ENCODE assay signal across 33 cellular contexts in genomic region chr5:122599000-122599399, GRCh38.
"Had no signal": no experiment of that assay in that cellular context is flagged by ENCODE, and none has a peak within 500 bp of the region (broad histone marks: within the 10 kb centered on the region; RNA-seq: fewer than 3 reads in every experiment).

No MANE protein-coding gene starts in this region.

- DNase-seq: activated CD4-positive, alpha-beta memory T cell treated with anti-CD3 and anti-CD28 coated beads, Interleukin-2, amount 10 ng/mL, durations not matched to agents 7 days and 5 days; activated CD4-positive, alpha-beta T cell treated with anti-CD3 and anti-CD28 coated beads for 1 hour; activated CD4-positive, alpha-beta T cell treated with anti-CD3 and anti-CD28 coated beads for 36 hours; activated CD4-positive, alpha-beta T cell treated with anti-CD3 and anti-CD28 coated beads for 48 hours; activated CD4-positive, alpha-beta T cell treated with anti-CD3 and anti-CD28 coated beads, Interleukin-2, amount 10 ng/mL, durations not matched to agents 7 days and 5 days; activated CD4-positive, alpha-beta T cell treated with anti-CD3 and anti-CD28 coated beads, Interleukin-2, amount 50 U/mL, for 48 hours; activated CD4-positive, CD25-positive, alpha-beta regulatory T cell; activated CD8-positive, alpha-beta memory T cell treated with anti-CD3 and anti-CD28 coated beads for 24 hours; activated CD8-positive, alpha-beta memory T cell treated with anti-CD3 and anti-CD28 coated beads, Interleukin-2, amount 10 ng/mL, durations not matched to agents 7 days and 5 days; activated CD8-positive, alpha-beta memory T cell treated with anti-CD3 and anti-CD28 coated beads, Interleukin-2, amount 50 U/mL, for 48 hours; activated CD8-positive, alpha-beta T cell treated with anti-CD3 and anti-CD28 coated beads, Interleukin-2, amount 10 ng/mL, durations not matched to agents 7 days and 5 days; activated effector memory CD4-positive, alpha-beta T cell treated with anti-CD3 and anti-CD28 coated beads, Interleukin-2, amount 50 U/mL, for 16 hours; activated gamma-delta T cell treated with Interleukin-2 at 50 U/mL for 16 hours; activated naive CD4-positive, alpha-beta T cell; activated naive CD4-positive, alpha-beta T cell treated with anti-CD3 and anti-CD28 coated beads for 36 hours; activated naive CD4-positive, alpha-beta T cell treated with anti-CD3 and anti-CD28 coated beads, Interleukin-2, amount 50 U/mL, for 16 hours; activated naive CD8-positive, alpha-beta T cell treated with anti-CD3 and anti-CD28 coated beads for 36 hours; activated T-cell treated with anti-CD3 and anti-CD28 coated beads, Interleukin-2, amount 50 U/mL, for 24 hours; activated T-cell treated with anti-CD3 and anti-CD28 coated beads, Interleukin-2, amount 50 U/mL, for 48 hours; adrenal gland; amniotic stem cell; aorta; body of pancreas; brain microvascular endothelial cell; central memory CD4-positive, alpha-beta T cell; T-helper 2 cell; T-helper 9 cell had no signal

- H3K27me3 Mint-ChIP-seq: activated CD4-positive, alpha-beta memory T cell treated with anti-CD3 and anti-CD28 coated beads, Interleukin-2, amount 10 ng/mL, durations not matched to agents 7 days and 5 days; activated CD4-positive, alpha-beta T cell treated with anti-CD3 and anti-CD28 coated beads for 36 hours; activated CD4-positive, alpha-beta T cell treated with anti-CD3 and anti-CD28 coated beads, Interleukin-2, amount 10 ng/mL, durations not matched to agents 7 days and 5 days; activated CD8-positive, alpha-beta memory T cell treated with anti-CD3 and anti-CD28 coated beads, Interleukin-2, amount 10 ng/mL, durations not matched to agents 7 days and 5 days had no signal

- H3K4me1 Mint-ChIP-seq: activated CD4-positive, alpha-beta memory T cell treated with anti-CD3 and anti-CD28 coated beads, Interleukin-2, amount 10 ng/mL, durations not matched to agents 7 days and 5 days; activated CD4-positive, alpha-beta T cell treated with anti-CD3 and anti-CD28 coated beads for 36 hours; activated CD4-positive, alpha-beta T cell treated with anti-CD3 and anti-CD28 coated beads, Interleukin-2, amount 10 ng/mL, durations not matched to agents 7 days and 5 days; activated CD8-positive, alpha-beta memory T cell treated with anti-CD3 and anti-CD28 coated beads, Interleukin-2, amount 10 ng/mL, durations not matched to agents 7 days and 5 days; activated naive CD8-positive, alpha-beta T cell treated with anti-CD3 and anti-CD28 coated beads for 36 hours had no signal

- H3K36me3 ChIP-seq: adrenal gland, brain microvascular endothelial cell, breast epithelium had no signal

- H3K27ac Mint-ChIP-seq: activated CD4-positive, alpha-beta memory T cell treated with anti-CD3 and anti-CD28 coated beads, Interleukin-2, amount 10 ng/mL, durations not matched to agents 7 days and 5 days; activated CD4-positive, alpha-beta T cell treated with anti-CD3 and anti-CD28 coated beads for 36 hours; activated CD4-positive, alpha-beta T cell treated with anti-CD3 and anti-CD28 coated beads, Interleukin-2, amount 10 ng/mL, durations not matched to agents 7 days and 5 days; activated CD8-positive, alpha-beta memory T cell treated with anti-CD3 and anti-CD28 coated beads, Interleukin-2, amount 10 ng/mL, durations not matched to agents 7 days and 5 days; activated CD8-positive, alpha-beta T cell treated with anti-CD3 and anti-CD28 coated beads, Interleukin-2, amount 10 ng/mL, durations not matched to agents 7 days and 5 days; activated naive CD4-positive, alpha-beta T cell treated with anti-CD3 and anti-CD28 coated beads for 36 hours; activated naive CD4-positive, alpha-beta T cell treated with anti-CD3 and anti-CD28 coated beads, Interleukin-2, amount 50 U/mL, for 72 hours; activated naive CD8-positive, alpha-beta T cell treated with anti-CD3 and anti-CD28 coated beads for 36 hours; activated T-cell treated with anti-CD3 and anti-CD28 coated beads, Interleukin-2, amount 50 U/mL, for 24 hours; T-helper 1 cell treated with Interleukin-12 subunit alpha and Interleukin-12 subunit beta and Interleukin-4 antibody, amounts not matched to agents 30 μg/mL and 1 μg/mL, for 36 hours; T-helper 2 cell treated with Interferon-gamma antibody and Interleukin-4, amounts not matched to agents 5 μg/mL and 100 μg/mL, for 36 hours had no signal

- H3K4me3 Mint-ChIP-seq: activated CD4-positive, alpha-beta memory T cell treated with anti-CD3 and anti-CD28 coated beads, Interleukin-2, amount 10 ng/mL, durations not matched to agents 7 days and 5 days; activated CD4-positive, alpha-beta T cell treated with anti-CD3 and anti-CD28 coated beads for 36 hours; activated CD4-positive, alpha-beta T cell treated with anti-CD3 and anti-CD28 coated beads, Interleukin-2, amount 10 ng/mL, durations not matched to agents 7 days and 5 days; activated CD8-positive, alpha-beta memory T cell treated with anti-CD3 and anti-CD28 coated beads, Interleukin-2, amount 10 ng/mL, durations not matched to agents 7 days and 5 days; activated CD8-positive, alpha-beta T cell treated with anti-CD3 and anti-CD28 coated beads, Interleukin-2, amount 10 ng/mL, durations not matched to agents 7 days and 5 days; activated naive CD4-positive, alpha-beta T cell treated with anti-CD3 and anti-CD28 coated beads for 36 hours; activated naive CD8-positive, alpha-beta T cell treated with anti-CD3 and anti-CD28 coated beads for 36 hours; activated T-cell treated with anti-CD3 and anti-CD28 coated beads, Interleukin-2, amount 50 U/mL, for 24 hours; T-helper 1 cell treated with Interleukin-12 subunit alpha and Interleukin-12 subunit beta and Interleukin-4 antibody, amounts not matched to agents 30 μg/mL and 1 μg/mL, for 36 hours; T-helper 2 cell treated with Interferon-gamma antibody and Interleukin-4, amounts not matched to agents 5 μg/mL and 100 μg/mL, for 36 hours had no signal

- H3K27me3 ChIP-seq: adrenal gland, body of pancreas, brain microvascular endothelial cell, breast epithelium had no signal

- H3K4me3 ChIP-seq: adrenal gland, body of pancreas, breast epithelium had no signal

- H3K36me3 Mint-ChIP-seq: activated CD8-positive, alpha-beta memory T cell treated with anti-CD3 and anti-CD28 coated beads, Interleukin-2, amount 10 ng/mL, durations not matched to agents 7 days and 5 days; activated naive CD8-positive, alpha-beta T cell treated with anti-CD3 and anti-CD28 coated beads for 36 hours had no signal

- H3K27ac ChIP-seq: adrenal gland, body of pancreas, brain microvascular endothelial cell, breast epithelium, VCaP had no signal

- H3K9me3 Mint-ChIP-seq: activated CD4-positive, alpha-beta memory T cell treated with anti-CD3 and anti-CD28 coated beads, Interleukin-2, amount 10 ng/mL, durations not matched to agents 7 days and 5 days; activated naive CD4-positive, alpha-beta T cell treated with anti-CD3 and anti-CD28 coated beads for 36 hours; activated T-cell treated with anti-CD3 and anti-CD28 coated beads, Interleukin-2, amount 50 U/mL, for 24 hours; T-helper 2 cell treated with Interferon-gamma antibody and Interleukin-4, amounts not matched to agents 5 μg/mL and 100 μg/mL, for 36 hours had no signal

- H3K9me3 ChIP-seq: adrenal gland had no signal

- H3K4me1 ChIP-seq: adrenal gland, body of pancreas, breast epithelium had no signal

- ATAC-seq: activated CD4-positive, alpha-beta T cell treated with anti-CD3 and anti-CD28 coated beads for 36 hours; activated CD4-positive, CD25-positive, alpha-beta regulatory T cell treated with anti-CD3 and anti-CD28 coated beads, Interleukin-2, amount 50 U/mL, for 24 hours; activated CD8-positive, alpha-beta memory T cell treated with anti-CD3 and anti-CD28 coated beads, Interleukin-2, amount 10 ng/mL, durations not matched to agents 7 days and 5 days; activated CD8-positive, alpha-beta T cell treated with anti-CD3 and anti-CD28 coated beads, Interleukin-2, amount 10 ng/mL, durations not matched to agents 7 days and 5 days; activated naive CD4-positive, alpha-beta T cell treated with anti-CD3 and anti-CD28 coated beads, Interleukin-2, amount 50 U/mL, for 72 hours; body of pancreas had no signal
